8 cellular contexts compared by ENCODE assay signal in genomic region chr2:106192752-106193490, GRCh38. TPM values are rescaled to one million over a fixed set of nuclear protein-coding genes. Genes with fewer than 3 reads are reported as not detected.
A peak's percentile ranks its signal among the peaks of the same experiment; 100 is the strongest.
DNase-seq lines count a peak whose midpoint lies in the region; ATAC-seq and TF ChIP-seq lines count a peak whose summit lies in the region.

No MANE protein-coding gene starts in this region.

- H4K5ac ChIP-seq in H9 (ENCODE audit: insufficient read length, low read depth, low read length): no peak overlapping the region

- ATAC-seq in left lung: peak; percentile 76

- no peaks in the 10 kb centered on the region; a peak in 1 of 5 replicates for H3K9me3 Mint-ChIP-seq in H9

- H3K4me2 ChIP-seq in H9 (ENCODE audit: insufficient read depth, insufficient read length, low read length): peak overlapping the region; percentile 98

- no CpG with 5 or more reads among the region's 14 CpGs for WGBS in H9 (ENCODE audit: extremely low coverage, insufficient read length, low lambda C conversion rate)

- H3K27me3 ChIP-seq in H9 (ENCODE audit: insufficient read depth, low read length) (no peaks in the 10 kb centered on the region), left lung (no peaks in the 10 kb centered on the region)

- no peak overlapping the region for H2BK15ac ChIP-seq in H9 (ENCODE audit: low read depth, low read length)

- no peaks in the 10 kb centered on the region for H3K9me3 ChIP-seq in H9 (ENCODE audit: control insufficient read depth, low read depth, low read length)
- no peaks in the 10 kb centered on the region for H3K9me3 ChIP-seq in left lung

- H3K4me3 Mint-ChIP-seq in H9: peak overlapping the region; percentile 79 to 80

- DNase-seq in NCI-H1092 treated with DMSO at 0.1 percent for 48 hours (lab: John Stamatoyannopoulos, UW) (peak; percentile 24), NCI-H1092 (lab: John Stamatoyannopoulos, UW) (no peak), H9 (no peak), LoVo (ENCODE audit: low spot score) (peak; percentile 36), T-helper 1 cell (peak in 3 of 5 donors; percentile 20 to 67 (median 28)), brain pericyte (ENCODE audit: low read depth, low spot score) (peak; percentile 29), left lung (peak in 1 of 2 donors; percentile 83)
- DNase-seq in stimulated activated CD4-positive, alpha-beta T cell treated with anti-CD3 and anti-CD28 coated beads, TNF-alpha, amount 100 ng/mL, for 4 hours (ENCODE audit: low read depth in 3 of 3): peak; percentile 15 to 26 (median 22)

- H3K27me3 Mint-ChIP-seq in H9 (ENCODE audit: low read depth): no peaks in the 10 kb centered on the region; the same call in none of the 2 replicates

- H2BK20ac ChIP-seq in H9 (ENCODE audit: low read depth, low read length, poor library complexity, severe bottlenecking): no peak overlapping the region

- H3K56ac ChIP-seq in H9 (ENCODE audit: insufficient read length, low read depth, low read length): no peak overlapping the region

- intact Hi-C loops in left lung (cut with DNase I): no loop called here

- H3K27ac ChIP-seq in H9 (ENCODE audit: insufficient read length, low read depth, low read length): no peak overlapping the region
- peak overlapping the region; percentile 77 to 89 for H3K27ac ChIP-seq in left lung

- no peak overlapping the region for H3K23ac ChIP-seq in H9 (ENCODE audit: insufficient read length, low read depth, low read length)

- H3K4me1 ChIP-seq in H9 (ENCODE audit: insufficient read depth, low read length) (peaks cover 9% of the 10 kb centered on the region; the same call in 1 of the 2 replicates), left lung (peaks cover 13 to 60% of the 10 kb centered on the region in 2 donors)

- no peak overlapping the region for H3K14ac ChIP-seq in H9 (ENCODE audit: insufficient read depth, low read length)

- peaks cover 48% of the 10 kb centered on the region in 2 experiments for H3K4me1 Mint-ChIP-seq in H9

- no peak overlapping the region for H2BK120ac ChIP-seq in H9 (ENCODE audit: low read depth, low read length, poor library complexity, severe bottlenecking)

- H3K36me3 Mint-ChIP-seq in H9 (ENCODE audit: insufficient read depth in 1 of 3, low read depth in 3 of 3): peaks cover 1 to 5% (median 3%) of the 10 kb centered on the region in 3 experiments; a peak in 4 of 7 replicates

- H4K20me1 ChIP-seq in H9 (ENCODE audit: control insufficient read depth, insufficient read depth, insufficient read length): peaks cover 4% of the 10 kb centered on the region

- H2AFZ ChIP-seq in H9 (ENCODE audit: low read length): no peak overlapping the region

- H3K79me2 ChIP-seq in H9 (ENCODE audit: insufficient read depth, low read length): peaks cover 31% of the 10 kb centered on the region; the same call in 1 of the 2 replicates

- H3T11ph ChIP-seq in H9 (ENCODE audit: low read length): no peak overlapping the region

- H3K18ac ChIP-seq in H9 (ENCODE audit: insufficient read length, low read depth, low read length): no peak overlapping the region

- peak overlapping the region; percentile 20 for H3K9ac ChIP-seq in H9 (ENCODE audit: extremely low read depth, insufficient read length, low read length)

- no peak overlapping the region for H2BK12ac ChIP-seq in H9 (ENCODE audit: insufficient read length, low read depth, low read length)

- peak overlapping the region; percentile 85 to 92 for H3K4me3 ChIP-seq in left lung

- no peak overlapping the region for H4K8ac ChIP-seq in H9 (replicated peaks; ENCODE audit: insufficient read length, low read depth, low read length)

- no peak overlapping the region; a peak in 1 of 7 replicates for H3K27ac Mint-ChIP-seq in H9

- no peak for TF ChIP-seq CTCF in H9 (conservative IDR thresholded peaks at IDR 0.05)
- TF ChIP-seq CTCF in left lung (IDR thresholded peaks at IDR 0.05): no peak

- H3K23me2 ChIP-seq in H9 (ENCODE audit: insufficient read length, low read depth, low read length, poor library complexity, severe bottlenecking): peaks cover 9% of the 10 kb centered on the region

- no peak overlapping the region for H2BK5ac ChIP-seq in H9 (ENCODE audit: insufficient read length, low read length)

- peaks cover 10% of the 10 kb centered on the region for H3K79me1 ChIP-seq in H9 (ENCODE audit: insufficient read depth, low read depth, low read length, poor library complexity, severe bottlenecking)

- H4K91ac ChIP-seq in H9 (ENCODE audit: insufficient read length, low read depth, low read length): no peak overlapping the region

- H3K4ac ChIP-seq in H9 (ENCODE audit: low read depth, low read length): no peak overlapping the region

- H3K36me3 ChIP-seq in left lung: no peaks in the 10 kb centered on the region

- no peak overlapping the region for H2AK5ac ChIP-seq in H9 (ENCODE audit: insufficient read length, low read length)

RNA-seq across cellular contexts. Expression of gene UXS1, which starts 1.2 kb away (rescaled TPM):
- total RNA-seq in H9 (2021) (46.3 and 48.4 TPM in 2 replicates), left lung (10 to 100 TPM; 46.9 to 75.4 TPM)

Comparison
In these comparisons a context has a peak if more than half of its experiments do, and no peak if none do; other contexts are left out.
1. DNase-seq: peak in NCI-H1092 treated with DMSO at 0.1 percent for 48 hours (single experiment), LoVo (single experiment), T-helper 1 cell (3 of 5), brain pericyte (single experiment) and stimulated activated CD4-positive, alpha-beta T cell treated with anti-CD3 and anti-CD28 coated beads, TNF-alpha, amount 100 ng/mL, for 4 hours (3 of 3); none in NCI-H1092 (single experiment) and H9 (single experiment).